ENCODE assay signal across 8 cellular contexts in the genomic region with DNA sequence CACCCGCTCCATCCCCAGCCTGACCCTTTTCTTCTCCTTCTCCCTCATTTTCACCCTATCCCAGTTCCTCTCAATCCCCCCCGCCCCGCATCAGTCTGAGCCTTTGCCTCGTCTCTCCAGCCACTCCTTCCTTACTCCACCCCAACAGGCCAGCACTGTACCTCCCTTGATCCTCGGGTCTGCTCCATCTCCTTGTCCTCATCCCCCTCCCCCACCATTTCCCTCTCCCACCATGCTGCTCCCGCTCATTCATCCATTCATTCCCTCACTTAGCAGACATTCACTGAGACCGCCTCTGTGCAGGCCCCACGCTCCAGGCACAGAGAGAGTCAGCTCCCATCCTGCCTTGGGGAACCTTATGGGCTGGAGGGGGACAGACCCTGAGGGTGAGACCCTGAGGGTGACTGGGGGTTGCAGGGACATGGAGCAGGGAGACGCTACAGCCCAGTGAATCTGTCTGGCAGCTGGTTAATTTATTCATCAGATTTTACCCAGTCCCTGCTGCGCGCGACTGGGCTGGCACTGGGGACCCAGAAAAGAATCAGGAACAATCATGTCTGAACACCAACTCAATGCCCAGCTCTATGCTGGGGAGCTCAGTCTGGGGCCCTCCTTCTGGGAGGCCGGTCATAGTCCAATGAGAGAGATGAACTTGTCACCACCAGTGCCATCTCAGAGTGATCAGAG. TPM values are rescaled to one million over a fixed set of nuclear protein-coding genes. Genes with fewer than 3 reads are reported as not detected.
DNase-seq lines count a peak whose midpoint lies in the region; ATAC-seq and TF ChIP-seq lines count a peak whose summit lies in the region.

No MANE protein-coding gene starts in this region.

- peak overlapping the region; percentile 54 for H3K4me3 ChIP-seq in hepatocyte
- H3K4me3 ChIP-seq in adrenal gland, result peak overlapping the region in 2 of 4 donors; percentile 87 to 99

- 62% methylated on average over 9 of the region's 13 CpGs for WGBS in hepatocyte (ENCODE audit: low lambda C conversion rate, missing lambda C conversion rate)
- WGBS in adrenal gland, 4 donors, result 60 to 73% (median 64%) methylated on average over 11 to 13 of the region's 13 CpGs

- no peak for TF ChIP-seq POLR2A in adrenal gland (IDR thresholded peaks at IDR 0.05)

- peaks cover 22% of the 10 kb centered on the region for H3K4me1 Mint-ChIP-seq in stimulated activated memory B cell treated with anti-CD40 and anti-IgM and Interleukin-4, amounts not matched to agents 10 μg/mL and 1 μg/mL and 100 μg/mL, for 72 hours

- no peaks in the 10 kb centered on the region for H3K9me3 ChIP-seq in hepatocyte (ENCODE audit: low read depth)
- no peaks in the 10 kb centered on the region for H3K9me3 ChIP-seq in adrenal gland (replicated peaks in 1 of 3)

- no peak for TF ChIP-seq CTCF in VCaP (conservative IDR thresholded peaks at IDR 0.05)
- TF ChIP-seq CTCF in hepatocyte (IDR thresholded peaks at IDR 0.05; ENCODE audit: poor library complexity), result no peak
- TF ChIP-seq CTCF in adrenal gland (IDR thresholded peaks at IDR 0.05), result no peak

- no peaks in the 10 kb centered on the region for H3K27me3 Mint-ChIP-seq in stimulated activated memory B cell treated with anti-CD40 and anti-IgM and Interleukin-4, amounts not matched to agents 10 μg/mL and 1 μg/mL and 100 μg/mL, for 72 hours

- H4K20me1 ChIP-seq in hepatocyte (ENCODE audit: insufficient read depth, poor library complexity, severe bottlenecking), result no peaks in the 10 kb centered on the region

- H3K27ac ChIP-seq in VCaP, result peak overlapping the region; percentile 66; the same call in 1 of the 2 replicates
- no peak overlapping the region for H3K27ac ChIP-seq in hepatocyte
- H3K27ac ChIP-seq in adrenal gland, result no peak overlapping the region

- peaks cover 10% of the 10 kb centered on the region for H3K4me1 ChIP-seq in hepatocyte (ENCODE audit: insufficient read depth)
- H3K4me1 ChIP-seq in adrenal gland (replicated peaks in 1 of 2), result peaks cover 0 to 5% of the 10 kb centered on the region in 2 donors

- H3K27me3 ChIP-seq in hepatocyte, result no peaks in the 10 kb centered on the region
- no peaks in the 10 kb centered on the region for H3K27me3 ChIP-seq in adrenal gland

- peak; percentile 51 for DNase-seq in NCI-H345 (lab: John Stamatoyannopoulos, UW)
- DNase-seq in NCI-H345 treated with DMSO at 0.1 percent for 48 hours (lab: John Stamatoyannopoulos, UW; ENCODE audit: unreplicated experiment), result no peak
- DNase-seq in hepatocyte (ENCODE audit: low spot score), result no peak
- DNase-seq in adrenal gland, result no peak

- peak overlapping the region; percentile 91 for H3K4me3 Mint-ChIP-seq in stimulated activated memory B cell treated with anti-CD40 and anti-IgM and Interleukin-4, amounts not matched to agents 10 μg/mL and 1 μg/mL and 100 μg/mL, for 72 hours

- H3K27ac Mint-ChIP-seq in stimulated activated memory B cell treated with anti-CD40 and anti-IgM and Interleukin-4, amounts not matched to agents 10 μg/mL and 1 μg/mL and 100 μg/mL, for 72 hours, result peak overlapping the region; percentile 62

- no peaks in the 10 kb centered on the region for H3K9me3 Mint-ChIP-seq in stimulated activated memory B cell treated with anti-CD40 and anti-IgM and Interleukin-4, amounts not matched to agents 10 μg/mL and 1 μg/mL and 100 μg/mL, for 72 hours

- H3K36me3 Mint-ChIP-seq in stimulated activated memory B cell treated with anti-CD40 and anti-IgM and Interleukin-4, amounts not matched to agents 10 μg/mL and 1 μg/mL and 100 μg/mL, for 72 hours, result no peaks in the 10 kb centered on the region

- ATAC-seq in stimulated activated memory B cell treated with anti-CD40 and anti-IgM and Interleukin-4, amounts not matched to agents 10 μg/mL and 1 μg/mL and 100 μg/mL, for 72 hours, result no peak
- no peak for ATAC-seq in activated CD4-positive, CD25-positive, alpha-beta regulatory T cell treated with anti-CD3 and anti-CD28 coated beads, Interleukin-2, amount 50 U/mL, for 24 hours
- ATAC-seq in HG02798 (IDR thresholded peaks at IDR 0.05; ENCODE audit: poor library complexity, unreplicated experiment), result no peak

- H3K4me2 ChIP-seq in hepatocyte, result peak overlapping the region; percentile 80

- H3K36me3 ChIP-seq in hepatocyte (replicated peaks; ENCODE audit: insufficient read depth, low read depth), result no peaks in the 10 kb centered on the region
- H3K36me3 ChIP-seq in adrenal gland (replicated peaks in 1 of 2), result peaks cover 0 to 6% of the 10 kb centered on the region in 2 donors

- H2AFZ ChIP-seq in hepatocyte, result no peak overlapping the region

- H3K9me2 ChIP-seq in hepatocyte (replicated peaks; ENCODE audit: insufficient read depth), result no peaks in the 10 kb centered on the region

- H3K79me2 ChIP-seq in hepatocyte, result peaks cover 4% of the 10 kb centered on the region

- intact Hi-C loops in adrenal gland (cut with DNase I), result no loop called here

RNA-seq across cellular contexts. Expression of gene ARHGAP33, which starts 0.9 kb away (rescaled TPM):
- 0.84 and 6.7 TPM in 2 replicates for total RNA-seq in hepatocyte
- polyA plus RNA-seq in hepatocyte, result 7.9 and 11.4 TPM in 2 replicates
- total RNA-seq in adrenal gland, result 10 to 100 TPM in 3 of 8 donors, 1 to 10 TPM in 4, under 1 TPM in 1; 0.54 to 30.9 (median 5.5) TPM
- polyA plus RNA-seq in adrenal gland, result 10 to 100 TPM in 2 of 3 donors, 1 to 10 TPM in 1; 1.2 to 90.3 (median 27.9) TPM

RNA-seq across cellular contexts. Expression of gene PROSER3, which starts 18.3 kb away (rescaled TPM):
- 3.7 and 12.2 TPM in 2 replicates for total RNA-seq in hepatocyte
- polyA plus RNA-seq in hepatocyte, result 26.5 and 30.7 TPM in 2 replicates
- total RNA-seq in adrenal gland, result 10 to 100 TPM in 5 of 8 donors, 1 to 10 TPM in 3; 4.4 to 18.5 (median 11.0) TPM
- polyA plus RNA-seq in adrenal gland, result 10 to 100 TPM in 2 of 3 donors, 1 to 10 TPM in 1; 7.0 to 27.3 (median 14.7) TPM

RNA-seq across cellular contexts. Expression of gene HSPB6, which starts 19.4 kb away (rescaled TPM):
- total RNA-seq in hepatocyte (7.1 and 14.2 TPM in 2 replicates), adrenal gland (100 to 1,000 TPM in 7 of 8 donors, 10 to 100 TPM in 1; 78.3 to 431 (median 197) TPM)
- polyA plus RNA-seq in hepatocyte (235 and 240 TPM in 2 replicates), adrenal gland (100 to 1,000 TPM; 524 to 932 (median 718) TPM)

RNA-seq across cellular contexts. Expression of gene LIN37, which starts 27.9 kb away (rescaled TPM):
- 7.9 and 12.0 TPM in 2 replicates for total RNA-seq in hepatocyte
- 13.6 and 17.6 TPM in 2 replicates for polyA plus RNA-seq in hepatocyte
- 10 to 100 TPM in 7 of 8 donors, 1 to 10 TPM in 1; 6.0 to 28.2 (median 12.5) TPM for total RNA-seq in adrenal gland
- polyA plus RNA-seq in adrenal gland, result 100 to 1,000 TPM in 1 of 3 donors, 10 to 100 TPM in 2; 11.3 to 137 (median 75.9) TPM

RNA-seq across cellular contexts. Expression of gene PSENEN, which starts 30.8 kb away (rescaled TPM):
- total RNA-seq in hepatocyte (24.8 and 39.1 TPM in 2 replicates), adrenal gland (10 to 100 TPM; 29.5 to 88.2 (median 63.0) TPM)
- polyA plus RNA-seq in hepatocyte (106 and 127 TPM in 2 replicates), adrenal gland (100 to 1,000 TPM in 2 of 3 donors, 10 to 100 TPM in 1; 93.1 to 230 (median 174) TPM)
